In genomic region chr22:38924197-38924952, GRCh38 we compare ENCODE assay signal across 1 cellular context.
TF ChIP-seq lines count a peak whose summit lies in the region.

No MANE protein-coding gene starts in this region.

TF ChIP-seq in HEK293, 187 proteins besides CTCF, POLR2A, EP300 and RAD21 (continued from another document and continues in another):
- 0 out of 2 replicates have a peak, but pooled peaks have one; percentile 60 for TF ChIP-seq ZBTB10 (tag by site-specific recombination; IDR thresholded peaks at IDR 0.05)
- TF ChIP-seq ZNF510 (tag by site-specific recombination; IDR thresholded peaks at IDR 0.05; ENCODE audit: insufficient replicate concordance) = no peak
- TF ChIP-seq ZNF19 (tag by site-specific recombination; IDR thresholded peaks at IDR 0.05; ENCODE audit: low read depth) = no peak
- TF ChIP-seq ZNF747 (tag by site-specific recombination; IDR thresholded peaks at IDR 0.05) = no peak
- TF ChIP-seq HOXC10 (CRISPR knock-in tag; IDR thresholded peaks at IDR 0.05) = no peak
- 0 out of 2 replicates have a peak, but pooled peaks have one; percentile 32 for TF ChIP-seq ATF2 (tag by site-specific recombination; IDR thresholded peaks at IDR 0.05; ENCODE audit: low read depth)
- TF ChIP-seq ZNF658 (tag by site-specific recombination; IDR thresholded peaks at IDR 0.05) = no peak
- no peak for TF ChIP-seq MEIS1 (CRISPR knock-in tag; IDR thresholded peaks at IDR 0.05; ENCODE audit: borderline replicate concordance)
- TF ChIP-seq GLIS2 (tag by site-specific recombination; IDR thresholded peaks at IDR 0.05) = no peak; the same call in none of the 2 replicates
- TF ChIP-seq ZNF169 (tag by site-specific recombination; IDR thresholded peaks at IDR 0.05) = no peak
- no peak for TF ChIP-seq ELK4 (IDR thresholded peaks at IDR 0.05; ENCODE audit: borderline replicate concordance, low read depth, low read length)
- TF ChIP-seq ZNF398 (tag by site-specific recombination; IDR thresholded peaks at IDR 0.05) = no peak
- no peak for TF ChIP-seq ZNF645 (tag by site-specific recombination; IDR thresholded peaks at IDR 0.05)
- peak; percentile 98 for TF ChIP-seq ZNF366 (tag by site-specific recombination; conservative IDR thresholded peaks at IDR 0.05)
- 0 out of 2 replicates have a peak, but pooled peaks have one; percentile 58 for TF ChIP-seq PRDM4 (tag by site-specific recombination; IDR thresholded peaks at IDR 0.05)
- TF ChIP-seq OVOL3 (tag by site-specific recombination; IDR thresholded peaks at IDR 0.05) = peak; percentile 84
- no peak; the same call in 1 of the 2 replicates for TF ChIP-seq ZSCAN16 (tag by site-specific recombination; IDR thresholded peaks at IDR 0.05)
- no peak for TF ChIP-seq ZNF148 (tag by site-specific recombination; IDR thresholded peaks at IDR 0.05; ENCODE audit: borderline replicate concordance)
- no peak for TF ChIP-seq SALL2 (tag by site-specific recombination; IDR thresholded peaks at IDR 0.05; ENCODE audit: borderline replicate concordance)
- TF ChIP-seq ZNF791 (tag by site-specific recombination; IDR thresholded peaks at IDR 0.05) = no peak
- TF ChIP-seq HOXD13 (CRISPR knock-in tag; IDR thresholded peaks at IDR 0.05; ENCODE audit: borderline replicate concordance) = no peak
- no peak for TF ChIP-seq SCRT2 (tag by site-specific recombination; IDR thresholded peaks at IDR 0.05)
- peak; percentile 76 for TF ChIP-seq BCL6B (tag by site-specific recombination; IDR thresholded peaks at IDR 0.05)
- TF ChIP-seq ZXDB (tag by site-specific recombination; IDR thresholded peaks at IDR 0.05) = peak; percentile 82
- no peak for TF ChIP-seq ZNF157 (tag by site-specific recombination; IDR thresholded peaks at IDR 0.05)
- TF ChIP-seq FEZF1 (tag by site-specific recombination; IDR thresholded peaks at IDR 0.05) = peak; percentile 99
- TF ChIP-seq ZNF707 (tag by site-specific recombination; IDR thresholded peaks at IDR 0.05) = no peak
- 0 out of 2 replicates have a peak, but pooled peaks have one; percentile 36 for TF ChIP-seq ZNF600 (tag by site-specific recombination; IDR thresholded peaks at IDR 0.05)
- TF ChIP-seq ZNF133 (tag by site-specific recombination; IDR thresholded peaks at IDR 0.05) = no peak
- TF ChIP-seq ZNF677 (tag by site-specific recombination; IDR thresholded peaks at IDR 0.05) = no peak
- peak; percentile 54; the same call in 1 of the 2 replicates for TF ChIP-seq ZNF558 (tag by site-specific recombination; IDR thresholded peaks at IDR 0.05)
- TF ChIP-seq INSM2 (tag by site-specific recombination; IDR thresholded peaks at IDR 0.05) = no peak; the same call in 1 of the 2 replicates
- 0 out of 2 replicates have a peak, but pooled peaks have one; percentile 32 for TF ChIP-seq ZNF548 (tag by site-specific recombination; IDR thresholded peaks at IDR 0.05)
- no peak for TF ChIP-seq SP3 (tag by site-specific recombination; IDR thresholded peaks at IDR 0.05)
- no peak for TF ChIP-seq ZNF274 (IDR thresholded peaks at IDR 0.05; ENCODE audit: low read length)
- no peak for TF ChIP-seq ZNF274 (tag by site-specific recombination; IDR thresholded peaks at IDR 0.05; ENCODE audit: borderline replicate concordance)
- TF ChIP-seq ZBTB17 (tag by site-specific recombination; IDR thresholded peaks at IDR 0.05) = peak; percentile 87
- peak; percentile 86 for TF ChIP-seq ZNF24 (tag by site-specific recombination; IDR thresholded peaks at IDR 0.05)
- TF ChIP-seq PRDM6 (tag by site-specific recombination; IDR thresholded peaks at IDR 0.05) = peak; percentile 94
- peak; percentile 79 for TF ChIP-seq ZNF324 (tag by site-specific recombination; IDR thresholded peaks at IDR 0.05)
- TF ChIP-seq ZNF549 (tag by site-specific recombination; IDR thresholded peaks at IDR 0.05) = no peak
- TF ChIP-seq ZNF776 (tag by site-specific recombination; IDR thresholded peaks at IDR 0.05; ENCODE audit: borderline replicate concordance) = no peak
- no peak for TF ChIP-seq KLF9 (tag by site-specific recombination; IDR thresholded peaks at IDR 0.05; ENCODE audit: low read depth)
- TF ChIP-seq ZNF223 (tag by site-specific recombination; IDR thresholded peaks at IDR 0.05) = no peak
- TF ChIP-seq ZNF239 (tag by site-specific recombination; IDR thresholded peaks at IDR 0.05) = no peak
- TF ChIP-seq GFI1B (tag by site-specific recombination; IDR thresholded peaks at IDR 0.05) = no peak
- TF ChIP-seq ZNF670 (tag by site-specific recombination; IDR thresholded peaks at IDR 0.05; ENCODE audit: low read depth) = no peak
- peak; percentile 87 for TF ChIP-seq ZNF660 (tag by site-specific recombination; IDR thresholded peaks at IDR 0.05)
- no peak for TF ChIP-seq ZNF624 (tag by site-specific recombination; IDR thresholded peaks at IDR 0.05)
